9 cellular contexts compared by ENCODE assay signal in the genomic region with DNA sequence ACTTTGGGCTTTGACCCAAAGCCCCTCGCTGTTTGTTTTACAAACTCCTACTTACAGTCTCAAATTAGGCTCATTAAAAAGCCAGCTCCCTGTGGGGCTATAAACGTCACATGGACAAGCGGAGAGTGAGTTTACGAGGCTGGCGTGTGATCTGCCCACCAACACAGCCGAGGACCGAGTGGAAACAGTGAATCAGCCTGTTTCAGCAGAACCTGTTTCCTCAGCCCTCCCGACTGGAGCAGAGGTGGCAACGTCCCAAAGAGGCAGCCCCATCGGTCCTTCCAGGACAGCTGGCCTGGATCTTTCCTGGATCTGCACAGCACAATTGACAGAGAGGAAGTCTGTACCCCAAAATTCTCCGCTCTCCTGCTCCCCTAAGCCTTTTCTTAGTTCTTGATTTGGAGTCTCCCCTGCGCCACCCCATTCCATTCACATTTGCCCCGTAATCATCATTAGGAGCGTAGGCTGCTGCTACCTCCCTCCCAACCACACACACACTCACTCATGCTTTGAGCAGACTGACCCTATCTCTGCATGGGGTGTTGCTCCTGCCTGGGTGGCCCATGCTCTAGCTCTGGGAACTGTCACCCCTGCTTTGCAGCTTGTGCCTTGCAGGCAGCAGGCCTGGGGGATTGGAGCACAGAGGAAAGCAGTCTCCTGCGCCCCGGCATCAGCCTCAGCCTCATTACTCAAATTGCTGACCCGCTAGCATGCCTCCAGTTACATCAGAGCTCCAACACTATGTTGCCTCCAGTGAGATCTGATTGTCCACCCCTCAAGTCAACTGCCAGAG.
A peak's percentile ranks its signal among the peaks of the same experiment; 100 is the strongest.
DNase-seq lines count a peak whose midpoint lies in the region; ATAC-seq and TF ChIP-seq lines count a peak whose summit lies in the region.
"Had no signal": no experiment of that assay in that cellular context is flagged by ENCODE, and none has a peak within 500 bp of the region (broad histone marks: within the 10 kb centered on the region; RNA-seq: fewer than 3 reads in every experiment).

No MANE protein-coding gene starts in this region.

- H3K36me3 ChIP-seq in adrenal gland (replicated peaks in 1 of 2) (no peaks in the 10 kb centered on the region), stomach smooth muscle (ENCODE audit: control insufficient read depth in 2 of 2, insufficient read depth in 2 of 2, low read length in 2 of 2) (no peaks in the 10 kb centered on the region)

- peaks cover 0 to 1% of the 10 kb centered on the region in 2 donors for H3K4me1 ChIP-seq in adrenal gland (replicated peaks in 1 of 2)
- H3K4me1 ChIP-seq in stomach smooth muscle (ENCODE audit: control insufficient read depth, insufficient read depth, low read length) = peaks cover 20% of the 10 kb centered on the region

- peak overlapping the region; percentile 42 for H3K9ac ChIP-seq in stomach smooth muscle (ENCODE audit: low read length in 2 of 2)

- H3K27ac ChIP-seq in adrenal gland = peak overlapping the region in 2 of 5 donors; percentile 25 to 71
- H3K27ac ChIP-seq in stomach smooth muscle (ENCODE audit: low read length) = peak overlapping the region; percentile 46
- H3K27ac ChIP-seq in caudate nucleus (ENCODE audit: low read depth, low read length) = no peak overlapping the region

- H3K27me3 ChIP-seq in adrenal gland (no peaks in the 10 kb centered on the region), stomach smooth muscle (ENCODE audit: control insufficient read depth in 1 of 2, insufficient read depth in 2 of 2, low read length in 2 of 2) (no peaks in the 10 kb centered on the region)

- DNase-seq in H4 (ENCODE audit: low spot score) (peak; percentile 84), adrenal gland (peak in 6 of 7 donors; percentile 25 to 65 (median 48)), iris pigment epithelial cell (ENCODE audit: low read depth) (peak; percentile 81), caudate nucleus (lab: John Stamatoyannopoulos, UW) (no peak), RPMI8226 (no peak), activated gamma-delta T cell (lab: John Stamatoyannopoulos, UW) (no peak)
- DNase-seq: naive B cell had no signal

- no peak for ATAC-seq in HG03095 (IDR thresholded peaks at IDR 0.05; ENCODE audit: unreplicated experiment)

- intact Hi-C loops in adrenal gland (cut with DNase I) = no loop called here

- TF ChIP-seq POLR2A in adrenal gland (IDR thresholded peaks at IDR 0.05) = no peak

- H3K9me3 ChIP-seq in adrenal gland (replicated peaks in 1 of 3) (no peaks in the 10 kb centered on the region), stomach smooth muscle (ENCODE audit: control insufficient read depth in 2 of 2, low read length in 2 of 2) (no peaks in the 10 kb centered on the region)

- 75 to 88% (median 78%) methylated on average over 14 to 17 of the region's 17 CpGs for WGBS in adrenal gland, 4 donors

- no peak overlapping the region for H3K4me3 ChIP-seq in adrenal gland
- peak overlapping the region; percentile 37 to 55 for H3K4me3 ChIP-seq in stomach smooth muscle (ENCODE audit: low read length in 2 of 2)

- TF ChIP-seq CTCF in adrenal gland (IDR thresholded peaks at IDR 0.05) = no peak

Comparison
In these comparisons a context has a peak if more than half of its experiments do, and no peak if none do; other contexts are left out.
1. DNase-seq: peak in H4 (single experiment), adrenal gland (6 of 7) and iris pigment epithelial cell (single experiment); none in caudate nucleus (0 of 61), RPMI8226 (single experiment) and activated gamma-delta T cell (single experiment).
2. H3K4me3 ChIP-seq: peak in stomach smooth muscle (2 of 2); none in adrenal gland (0 of 4).